ENCODE assay signal across 33 cellular contexts in the genomic region with DNA sequence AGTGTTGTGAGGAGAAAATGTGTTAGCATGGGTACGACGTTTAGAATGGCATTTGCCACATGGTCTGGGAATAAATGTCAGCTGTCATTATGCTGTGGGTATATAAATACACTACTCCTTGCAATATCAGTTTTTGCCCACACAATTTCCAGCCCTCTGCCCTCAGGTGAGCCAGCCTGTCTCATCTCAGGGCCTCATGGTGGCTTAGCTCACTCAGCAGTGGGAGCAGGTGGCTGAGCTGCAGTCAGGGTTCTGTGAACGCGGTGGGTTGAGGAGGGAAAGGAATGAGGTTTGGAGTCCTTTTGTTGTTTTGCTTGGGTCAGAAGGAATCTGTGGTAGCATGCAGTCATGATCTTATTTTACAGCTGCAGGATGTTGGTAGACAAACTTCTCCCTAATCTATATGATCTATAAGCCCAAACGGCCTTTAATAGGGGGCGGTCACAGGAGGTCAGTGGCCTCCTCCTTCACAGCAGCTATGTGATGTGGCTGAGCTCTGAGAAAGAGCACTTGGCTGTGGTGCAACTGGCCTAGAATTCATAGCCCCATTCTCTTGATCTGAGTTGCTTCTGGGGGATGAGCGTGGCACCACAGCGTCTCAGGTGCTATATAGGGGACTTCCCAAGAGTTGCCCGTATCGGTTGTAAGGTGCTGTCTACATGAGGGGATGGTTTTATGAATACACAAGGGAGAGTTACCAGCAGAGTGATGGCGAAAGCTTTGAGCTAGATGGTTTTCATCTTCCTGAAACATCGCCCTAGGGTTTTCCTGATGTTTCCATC. TPM values are rescaled to one million over a fixed set of nuclear protein-coding genes. Genes with fewer than 3 reads are reported as not detected.
"Had no signal": no experiment of that assay in that cellular context is flagged by ENCODE, and none has a peak within 500 bp of the region (broad histone marks: within the 10 kb centered on the region; RNA-seq: fewer than 3 reads in every experiment).

No MANE protein-coding gene starts in this region.

- H3K4me3 ChIP-seq: adrenal gland, ascending aorta, cardiac muscle cell, gastrocnemius medialis, ovary, right lobe of liver, skin epidermis, suprapubic skin, tibial artery, upper lobe of right lung had no signal

- FAIRE-seq: keratinocyte had no signal

- DNase-seq: activated CD4-positive, alpha-beta T cell treated with anti-CD3 and anti-CD28 coated beads, Interleukin-2, amount 50 U/mL, for 4 hours; activated CD8-positive, alpha-beta memory T cell treated with anti-CD3 and anti-CD28 coated beads, Interleukin-2, amount 50 U/mL, for 4 hours; activated T-cell treated with anti-CD3 and anti-CD28 coated beads, Interleukin-2, amount 50 U/mL, for 24 hours; adrenal gland; cortex of kidney; effector memory CD8-positive, alpha-beta T cell; erythroblast; gastrocnemius medialis; hippocampal formation; left cardiac atrium; left ventricle myocardium superior; naive B cell; ovary; right lobe of liver; stimulated activated CD4-positive, alpha-beta T cell treated with anti-CD3 and anti-CD28 coated beads, Interleukin-12 subunit alpha, Interleukin-12 subunit beta, amount 100 ng/mL, for 4 hours; stimulated activated CD4-positive, alpha-beta T cell treated with anti-CD3 and anti-CD28 coated beads, Interleukin-4, amount 100 ng/mL, for 1 hour; T-helper 9 cell; tibial artery; upper lobe of right lung had no signal

- H3K36me3 Mint-ChIP-seq: activated naive CD8-positive, alpha-beta T cell; brain; naive B cell; WTC11 had no signal

- H3K9me3 Mint-ChIP-seq: activated T-cell treated with anti-CD3 and anti-CD28 coated beads, Interleukin-2, amount 50 U/mL, for 24 hours; activated T-helper 2 cell treated with anti-CD3 and anti-CD28 coated beads, Interferon-gamma antibody, Interleukin-2, Interleukin-4, amounts not matched to agents 10 μg/mL and 5 μg/mL and 100 μg/mL, durations not matched to agents 14 hours and 24 hours and 36 hours; brain; effector memory CD8-positive, alpha-beta T cell; naive B cell; T-helper 1 cell treated with Interleukin-12 subunit alpha and Interleukin-12 subunit beta and Interleukin-4 antibody, amounts not matched to agents 30 μg/mL and 1 μg/mL, for 36 hours had no signal

- H3K4me1 Mint-ChIP-seq: naive B cell had no signal

- ATAC-seq: effector memory CD8-positive, alpha-beta T cell; gastrocnemius medialis; left cardiac atrium; left ventricle myocardium superior; right lobe of liver; upper lobe of right lung; WTC11 had no signal

- H3K4me3 Mint-ChIP-seq: activated naive CD8-positive, alpha-beta T cell; activated T-cell treated with anti-CD3 and anti-CD28 coated beads, Interleukin-2, amount 50 U/mL, for 24 hours; brain; effector memory CD8-positive, alpha-beta T cell; naive B cell; T-helper 1 cell treated with Interleukin-12 subunit alpha and Interleukin-12 subunit beta and Interleukin-4 antibody, amounts not matched to agents 30 μg/mL and 1 μg/mL, for 36 hours; WTC11 had no signal

- H3K27ac Mint-ChIP-seq: activated naive CD8-positive, alpha-beta T cell; activated T-cell treated with anti-CD3 and anti-CD28 coated beads, Interleukin-2, amount 50 U/mL, for 24 hours; activated T-helper 2 cell treated with anti-CD3 and anti-CD28 coated beads, Interferon-gamma antibody, Interleukin-2, Interleukin-4, amounts not matched to agents 10 μg/mL and 5 μg/mL and 100 μg/mL, durations not matched to agents 14 hours and 24 hours and 36 hours; brain; effector memory CD8-positive, alpha-beta T cell; progenitor cell of endocrine pancreas; T-helper 1 cell treated with Interleukin-12 subunit alpha and Interleukin-12 subunit beta and Interleukin-4 antibody, amounts not matched to agents 30 μg/mL and 1 μg/mL, for 36 hours; WTC11 had no signal

RNA-seq across cellular contexts. Expression of gene KCNA5, which starts 27.8 kb away (rescaled TPM):
- total RNA-seq: activated CD8-positive, alpha-beta memory T cell treated with anti-CD3 and anti-CD28 coated beads for 36 hours; activated T-helper 2 cell treated with anti-CD3 and anti-CD28 coated beads, Interferon-gamma antibody, Interleukin-2, Interleukin-4, amounts not matched to agents 10 μg/mL and 5 μg/mL and 100 μg/mL, durations not matched to agents 14 hours and 24 hours and 36 hours; lung microvascular endothelial cell; renal cortical epithelial cell had no signal
- polyA plus RNA-seq: keratinocyte had no signal
